In genomic region chr5:124494540-124495116, GRCh38 we compare ENCODE assay signal across 1 cellular context.
TF ChIP-seq lines count a peak whose summit lies in the region.

No MANE protein-coding gene starts in this region.

TF ChIP-seq in IMR-90, 13 proteins besides CTCF, POLR2A, EP300 and RAD21:
- TF ChIP-seq, protein P1, sequence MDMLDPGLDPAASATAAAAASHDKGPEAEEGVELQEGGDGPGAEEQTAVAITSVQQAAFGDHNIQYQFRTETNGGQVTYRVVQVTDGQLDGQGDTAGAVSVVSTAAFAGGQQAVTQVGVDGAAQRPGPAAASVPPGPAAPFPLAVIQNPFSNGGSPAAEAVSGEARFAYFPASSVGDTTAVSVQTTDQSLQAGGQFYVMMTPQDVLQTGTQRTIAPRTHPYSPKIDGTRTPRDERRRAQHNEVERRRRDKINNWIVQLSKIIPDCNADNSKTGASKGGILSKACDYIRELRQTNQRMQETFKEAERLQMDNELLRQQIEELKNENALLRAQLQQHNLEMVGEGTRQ (IDR thresholded peaks at IDR 0.05; ENCODE audit: low read depth, low read length) = no peak
- peak; percentile 14; the same call in 1 of the 2 replicates for TF ChIP-seq MAFK (IDR thresholded peaks at IDR 0.05; ENCODE audit: low read depth, low read length)
